In the genomic region with DNA sequence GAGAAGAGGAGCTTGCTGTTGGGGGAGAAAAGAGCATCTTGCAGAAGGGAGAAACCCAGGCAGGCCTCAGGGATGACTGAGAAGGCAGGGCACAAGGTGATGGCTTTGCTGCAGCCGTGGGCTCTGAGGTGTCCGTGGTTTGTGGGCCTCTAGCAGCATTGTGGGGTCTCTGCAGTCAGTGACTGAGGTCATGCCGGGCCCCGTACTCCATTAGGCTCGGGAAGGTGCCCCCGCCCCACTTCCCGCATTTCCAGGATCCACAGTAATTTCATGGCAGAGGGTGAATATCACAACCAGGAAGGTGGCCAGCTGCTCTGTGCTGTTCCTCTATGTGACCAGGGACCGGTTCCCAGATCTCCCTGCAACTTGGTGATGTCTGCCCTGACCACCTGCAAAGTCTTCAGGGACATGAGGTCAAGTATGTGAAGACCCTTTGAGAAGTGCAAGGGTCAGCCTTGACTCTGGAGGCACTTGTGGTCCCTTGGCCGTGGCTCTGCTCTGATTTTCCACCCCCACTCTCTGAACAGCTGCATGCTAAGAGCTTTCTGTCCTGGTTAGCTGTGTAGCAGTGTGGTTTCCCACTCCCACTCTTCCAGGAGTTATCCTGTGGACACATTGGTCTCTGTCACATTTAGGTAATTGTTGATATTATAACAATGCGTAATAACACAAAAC, we compare ENCODE assay signal across 8 cellular contexts. TPM values are rescaled to one million over a fixed set of nuclear protein-coding genes. Genes with fewer than 3 reads are reported as not detected.
A peak's percentile ranks its signal among the peaks of the same experiment; 100 is the strongest.
DNase-seq lines count a peak whose midpoint lies in the region; ATAC-seq and TF ChIP-seq lines count a peak whose summit lies in the region.

No MANE protein-coding gene starts in this region.

- H3K9me3 ChIP-seq in lower lobe of right lung (no peaks in the 10 kb centered on the region), subcutaneous abdominal adipose tissue (ENCODE audit: control insufficient read depth in 5 of 5, low read length in 5 of 5) (no peaks in the 10 kb centered on the region)

- peaks cover 48% of the 10 kb centered on the region for H3K36me3 Mint-ChIP-seq in T-helper 2 cell treated with Interferon-gamma antibody and Interleukin-4, amounts not matched to agents 5 μg/mL and 100 μg/mL, for 36 hours (ENCODE audit: low read depth)
- peaks cover 41% of the 10 kb centered on the region for H3K36me3 Mint-ChIP-seq in activated T-helper 17 cell treated with anti-CD3 and anti-CD28 coated beads, Interleukin-2, amount 50 U/mL, for 72 hours (ENCODE audit: low read depth)

- H3K27ac Mint-ChIP-seq in T-helper 2 cell treated with Interferon-gamma antibody and Interleukin-4, amounts not matched to agents 5 μg/mL and 100 μg/mL, for 36 hours = peak overlapping the region; percentile 97
- peak overlapping the region; percentile 93 for H3K27ac Mint-ChIP-seq in activated T-helper 17 cell treated with anti-CD3 and anti-CD28 coated beads, Interleukin-2, amount 50 U/mL, for 72 hours

- TF ChIP-seq CTCF in lower lobe of right lung (IDR thresholded peaks at IDR 0.05) = no peak

- peak overlapping the region; percentile 99 for H3K4me3 Mint-ChIP-seq in T-helper 2 cell treated with Interferon-gamma antibody and Interleukin-4, amounts not matched to agents 5 μg/mL and 100 μg/mL, for 36 hours
- peak overlapping the region; percentile 96 for H3K4me3 Mint-ChIP-seq in activated T-helper 17 cell treated with anti-CD3 and anti-CD28 coated beads, Interleukin-2, amount 50 U/mL, for 72 hours

- H3K27me3 ChIP-seq in lower lobe of right lung (ENCODE audit: low read depth) = no peaks in the 10 kb centered on the region
- no peaks in the 10 kb centered on the region for H3K27me3 ChIP-seq in subcutaneous abdominal adipose tissue (ENCODE audit: control insufficient read depth in 5 of 5, insufficient read depth in 4 of 5, low read length in 5 of 5)

- peaks cover 9% of the 10 kb centered on the region for H3K36me3 ChIP-seq in lower lobe of right lung
- H3K36me3 ChIP-seq in subcutaneous abdominal adipose tissue (ENCODE audit: control insufficient read depth in 5 of 5, insufficient read depth in 5 of 5, low read length in 5 of 5) = no peaks in the 10 kb centered on the region

- H3K4me1 ChIP-seq in lower lobe of right lung (peaks cover 62% of the 10 kb centered on the region), subcutaneous abdominal adipose tissue (ENCODE audit: control insufficient read depth in 5 of 5, insufficient read depth in 5 of 5, low read length in 5 of 5) (peaks cover 13 to 70% (median 66%) of the 10 kb centered on the region in 5 donors)

- H3K9me3 Mint-ChIP-seq in T-helper 2 cell treated with Interferon-gamma antibody and Interleukin-4, amounts not matched to agents 5 μg/mL and 100 μg/mL, for 36 hours = no peaks in the 10 kb centered on the region
- no peaks in the 10 kb centered on the region for H3K9me3 Mint-ChIP-seq in activated T-helper 17 cell treated with anti-CD3 and anti-CD28 coated beads, Interleukin-2, amount 50 U/mL, for 72 hours

- H3K27ac ChIP-seq in lower lobe of right lung (peak overlapping the region; percentile 100), subcutaneous abdominal adipose tissue (ENCODE audit: low read depth, low read length) (peak overlapping the region; percentile 93)

- H3K27me3 Mint-ChIP-seq in T-helper 2 cell treated with Interferon-gamma antibody and Interleukin-4, amounts not matched to agents 5 μg/mL and 100 μg/mL, for 36 hours (ENCODE audit: low read depth) = no peaks in the 10 kb centered on the region
- no peaks in the 10 kb centered on the region for H3K27me3 Mint-ChIP-seq in activated T-helper 17 cell treated with anti-CD3 and anti-CD28 coated beads, Interleukin-2, amount 50 U/mL, for 72 hours

- H3K4me3 ChIP-seq in lower lobe of right lung (peak overlapping the region; percentile 93), subcutaneous abdominal adipose tissue (ENCODE audit: low read depth in 1 of 5, low read length in 5 of 5) (peak overlapping the region in 3 of 5 donors; percentile 63 to 84 (median 77))

- DNase-seq in T-helper 2 cell treated with Interferon-gamma antibody and Interleukin-4, amounts not matched to agents 5 μg/mL and 100 μg/mL, for 36 hours (ENCODE audit: low spot score) = no peak
- no peak for DNase-seq in T-helper 2 cell
- DNase-seq in lower lobe of right lung = no peak
- DNase-seq in 8988T = no peak
- DNase-seq in HUDEP-2 (lab: John Stamatoyannopoulos, UW; ENCODE audit: unreplicated experiment in 76 of 76) = no peak

- no peak for ATAC-seq in activated T-helper 17 cell treated with anti-CD3 and anti-CD28 coated beads, Interleukin-2, amount 50 U/mL, for 72 hours (replicated peaks)
- ATAC-seq in lower lobe of right lung (no peak), GM19023 (IDR thresholded peaks at IDR 0.05; ENCODE audit: unreplicated experiment) (no peak)

- intact Hi-C loops in lower lobe of right lung (cut with DNase I) = no loop called here

- peak overlapping the region in 1 of 5 donors; percentile 26 for H3K9ac ChIP-seq in subcutaneous abdominal adipose tissue (ENCODE audit: low read length in 5 of 5)

- peaks cover 54% of the 10 kb centered on the region for H3K4me1 Mint-ChIP-seq in T-helper 2 cell treated with Interferon-gamma antibody and Interleukin-4, amounts not matched to agents 5 μg/mL and 100 μg/mL, for 36 hours (ENCODE audit: low read depth)
- peaks cover 30% of the 10 kb centered on the region for H3K4me1 Mint-ChIP-seq in activated T-helper 17 cell treated with anti-CD3 and anti-CD28 coated beads, Interleukin-2, amount 50 U/mL, for 72 hours

RNA-seq across cellular contexts. Expression of a gene that starts 3.6 kb away (rescaled TPM):
- 100 to 1,000 TPM; 101 to 119 TPM for total RNA-seq in activated T-helper 17 cell treated with anti-CD3 and anti-CD28 coated beads, Interleukin-2, amount 50 U/mL, for 72 hours
- 178 TPM for total RNA-seq in lower lobe of right lung
